Comparison of ENCODE assay signal across 18 cellular contexts in the genomic region with DNA sequence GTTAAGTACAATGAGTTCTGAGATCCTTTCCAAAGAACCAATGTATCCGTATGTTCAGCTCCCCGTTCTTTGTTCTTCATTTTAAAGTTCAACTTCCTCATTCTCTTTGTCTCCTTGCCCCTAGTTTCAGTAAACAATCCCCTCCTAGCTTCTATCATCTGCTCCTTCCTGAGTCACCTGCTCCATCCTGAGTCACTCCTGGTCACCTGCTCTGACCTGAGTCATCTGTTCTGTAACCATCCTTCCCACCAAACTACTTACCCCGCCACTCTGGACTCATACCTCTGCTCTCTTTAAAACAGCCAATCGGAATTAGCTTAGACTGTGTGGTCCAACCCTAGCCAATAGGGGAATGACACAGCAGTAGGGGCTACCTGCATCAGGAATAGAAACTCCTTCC. TPM values are rescaled to one million over a fixed set of nuclear protein-coding genes. Genes with fewer than 3 reads are reported as not detected.
"Had no signal": no experiment of that assay in that cellular context is flagged by ENCODE, and none has a peak within 500 bp of the region (broad histone marks: within the 10 kb centered on the region; RNA-seq: fewer than 3 reads in every experiment).

No MANE protein-coding gene starts in this region.

RNA-seq across cellular contexts. Expression of gene MC3R, which starts 27.3 kb away (rescaled TPM):
- total RNA-seq: activated naive CD4-positive, alpha-beta T cell treated with anti-CD3 and anti-CD28 coated beads, Interleukin-2, amount 50 U/mL, for 72 hours; activated T-cell treated with anti-CD3 and anti-CD28 coated beads, Interleukin-2, amount 50 U/mL, for 72 hours; dermis blood vessel endothelial cell; epithelial cell of proximal tubule; fibroblast of villous mesenchyme; kidney epithelial cell; left lung; lower lobe of right lung; mononuclear cell; natural killer cell treated with Interleukin-12 subunit alpha and Interleukin-12 subunit beta and Interleukin-15 and Interleukin-18, amount 100 ng/mL, for 72 hours; omental fat pad; pulmonary artery endothelial cell; right atrium auricular region; smooth muscle cell; stomach; thyroid gland; ureter had no signal
- polyA plus RNA-seq: immature natural killer cell, smooth muscle cell, stomach had no signal
